ENCODE assay signal across 15 cellular contexts in genomic region chr2:45568935-45569334, GRCh38. TPM values are rescaled to one million over a fixed set of nuclear protein-coding genes. Genes with fewer than 3 reads are reported as not detected.
A peak's percentile ranks its signal among the peaks of the same experiment; 100 is the strongest.
DNase-seq lines count a peak whose midpoint lies in the region; ATAC-seq, FAIRE-seq and TF ChIP-seq lines count a peak whose summit lies in the region.
"Had no signal": no experiment of that assay in that cellular context is flagged by ENCODE, and none has a peak within 500 bp of the region (broad histone marks: within the 10 kb centered on the region; RNA-seq: fewer than 3 reads in every experiment).

No MANE protein-coding gene starts in this region.

- peak overlapping the region; percentile 34 for H3K27ac Mint-ChIP-seq in CD8-positive, alpha-beta T cell

- H3K9me3 ChIP-seq in CD8-positive, alpha-beta T cell (ENCODE audit: low read length), result no peaks in the 10 kb centered on the region
- no peaks in the 10 kb centered on the region for H3K9me3 ChIP-seq in neutrophil
- H3K9me3 ChIP-seq in OCI-LY7 (ENCODE audit: low read length), result peaks cover 12% of the 10 kb centered on the region
- H3K9me3 ChIP-seq: Caco-2, right lobe of liver had no signal

- DNase-seq in CD8-positive, alpha-beta T cell, result no peak
- DNase-seq in LHCN-M2 (ENCODE audit: low read depth) (peak; percentile 40), bronchial epithelial cell (ENCODE audit: low read depth) (peak; percentile 79), OCI-LY7 (ENCODE audit: low spot score) (no peak), NOMO-1 treated with dmso at 0.1 percent for 144 hours (lab: John Stamatoyannopoulos, UW; ENCODE audit: unreplicated experiment) (no peak)
- DNase-seq: Caco-2, foreskin fibroblast, kidney, NCI-H1105, NCI-H226, PC-9, right lobe of liver, T-helper 9 cell had no signal

- H2AFZ ChIP-seq in OCI-LY7 (ENCODE audit: low read length), result no peak overlapping the region
- H2AFZ ChIP-seq: PC-9 had no signal

- peaks cover 21% of the 10 kb centered on the region for H3K4me1 Mint-ChIP-seq in CD8-positive, alpha-beta T cell (ENCODE audit: low read depth)

- no peaks in the 10 kb centered on the region for H3K9me2 ChIP-seq in OCI-LY7 (ENCODE audit: insufficient read depth, low read length)

- no peak for FAIRE-seq in bronchial epithelial cell (lab: Jason Lieb, UNC)
- FAIRE-seq: kidney had no signal

- TF ChIP-seq CTCF in CD8-positive, alpha-beta T cell (IDR thresholded peaks at IDR 0.05), result no peak
- TF ChIP-seq CTCF in bronchial epithelial cell (IDR thresholded peaks at IDR 0.05; ENCODE audit: insufficient read depth, low read length, severe bottlenecking), result no peak
- TF ChIP-seq CTCF in neutrophil (IDR thresholded peaks at IDR 0.05), result no peak
- no peak for TF ChIP-seq CTCF in OCI-LY7 (conservative IDR thresholded peaks at IDR 0.05; ENCODE audit: low read length)

- H3K4me3 ChIP-seq in CD8-positive, alpha-beta T cell (ENCODE audit: low read depth, low read length), result no peak overlapping the region
- H3K4me3 ChIP-seq in bronchial epithelial cell (ENCODE audit: low read depth, low read length), result no peak overlapping the region
- peak overlapping the region; percentile 56 to 63 for H3K4me3 ChIP-seq in neutrophil (ENCODE audit: low read depth in 1 of 2, low read length in 1 of 2)
- no peak overlapping the region for H3K4me3 ChIP-seq in OCI-LY7 (ENCODE audit: low read depth, low read length, poor library complexity, severe bottlenecking)
- H3K4me3 ChIP-seq: PC-9, right lobe of liver had no signal

- peak overlapping the region; percentile 51 for H3K27ac ChIP-seq in CD8-positive, alpha-beta T cell (ENCODE audit: low read depth, low read length)
- H3K27ac ChIP-seq in neutrophil (peak overlapping the region; percentile 92), OCI-LY7 (ENCODE audit: low read depth, low read length, poor library complexity, severe bottlenecking) (no peak overlapping the region)
- H3K27ac ChIP-seq: PC-9 had no signal

- no peaks in the 10 kb centered on the region for H3K79me2 ChIP-seq in OCI-LY7 (ENCODE audit: insufficient read depth, low read depth, low read length)

- no peaks in the 10 kb centered on the region for H3K9me3 Mint-ChIP-seq in CD8-positive, alpha-beta T cell

- H3K4me2 ChIP-seq in OCI-LY7 (ENCODE audit: low read length), result no peak overlapping the region
- H3K4me2 ChIP-seq: PC-9 had no signal

- peaks cover 35% of the 10 kb centered on the region for H3K36me3 Mint-ChIP-seq in CD8-positive, alpha-beta T cell

- H3K4me3 Mint-ChIP-seq in CD8-positive, alpha-beta T cell, result no peak overlapping the region

- no peaks in the 10 kb centered on the region for H3K27me3 Mint-ChIP-seq in CD8-positive, alpha-beta T cell (ENCODE audit: low read depth)

- CTCF ChIA-PET in CD8-positive, alpha-beta T cell (lab: Charles Lee), result no interaction called here
- CTCF ChIA-PET in OCI-LY7 (lab: Charles Lee; ENCODE audit: unreplicated experiment), result no interaction called here

- no peaks in the 10 kb centered on the region for H3K36me3 ChIP-seq in CD8-positive, alpha-beta T cell (ENCODE audit: insufficient read depth, low read length)
- H3K36me3 ChIP-seq in bronchial epithelial cell (ENCODE audit: control insufficient read depth, insufficient read depth, low read length) (no peaks in the 10 kb centered on the region), neutrophil (no peaks in the 10 kb centered on the region), OCI-LY7 (ENCODE audit: insufficient read depth, low read length) (peaks cover 45% of the 10 kb centered on the region)

- ATAC-seq in CD8-positive, alpha-beta T cell, result no peak
- no peak for ATAC-seq in GM21515 (IDR thresholded peaks at IDR 0.05; ENCODE audit: unreplicated experiment)

- POLR2A ChIA-PET in CD8-positive, alpha-beta T cell (lab: Charles Lee), result no interaction called here
- POLR2A ChIA-PET in OCI-LY7 (lab: Charles Lee), result interaction anchor here (1.0 kb wide), 1 partner anchor 265 kb away, joined by 4 read pairs; no protein-coding TSS in a partner anchor

- peaks cover 15% of the 10 kb centered on the region for H3K4me1 ChIP-seq in CD8-positive, alpha-beta T cell (ENCODE audit: insufficient read depth, low read length)
- peaks cover 35 to 53% of the 10 kb centered on the region in 2 experiments for H3K4me1 ChIP-seq in neutrophil (ENCODE audit: control insufficient read depth in 1 of 2, insufficient read depth in 1 of 2, low read depth in 1 of 2, low read length in 1 of 2)
- H3K4me1 ChIP-seq in OCI-LY7 (ENCODE audit: insufficient read depth, low read length, poor library complexity, severe bottlenecking), result peaks cover 16% of the 10 kb centered on the region
- H3K4me1 ChIP-seq: Caco-2, right lobe of liver had no signal

- BruUV-seq in OCI-LY7 (replicated peaks; lab: Mats Ljungman, UMichigan), result no TSS peak

- H3K27me3 ChIP-seq in CD8-positive, alpha-beta T cell (ENCODE audit: insufficient read depth, low read length), result no peaks in the 10 kb centered on the region
- H3K27me3 ChIP-seq in bronchial epithelial cell (ENCODE audit: control insufficient read depth, insufficient read depth, low read length), result no peaks in the 10 kb centered on the region
- no peaks in the 10 kb centered on the region for H3K27me3 ChIP-seq in neutrophil
- H3K27me3 ChIP-seq: right lobe of liver had no signal

- no peaks in the 10 kb centered on the region for H4K20me1 ChIP-seq in OCI-LY7 (ENCODE audit: insufficient read depth, low read length)

- intact Hi-C loops in CD8-positive, alpha-beta T cell (cut with DNase I, micrococcal nuclease), result loop anchor here (1.0 to 10.0 kb wide), 5 partner anchors 82 to 1836 kb away; partner anchors contain the start of genes PRKCE (in 2 of the 2), EPAS1 (in 1 of the 2), LRPPRC (in 1 of the 2) and MSH2 (in 1 of the 2)
- intact Hi-C loops in OCI-LY7 (cut with micrococcal nuclease; ENCODE audit: unreplicated experiment), result no loop called here

RNA-seq across cellular contexts. Expression of gene SRBD1, which starts 42.1 kb away (rescaled TPM):
- 10 to 100 TPM; 11.1 to 11.6 TPM for total RNA-seq in CD8-positive, alpha-beta T cell
- total RNA-seq in LHCN-M2 (2014; rRNA removed), result 19.0 and 22.7 TPM in 2 replicates
- 6.8 TPM for polyA plus RNA-seq in LHCN-M2 (2012)
- 12.9 and 13.4 TPM in 2 replicates for total RNA-seq in bronchial epithelial cell
- total RNA-seq in OCI-LY7 (2014; rRNA removed; shearing (Covaris generic)), result 13.9 and 15.5 TPM in 2 replicates
- total RNA-seq in OCI-LY7 (2022), result 16.0 and 17.6 TPM in 2 replicates

Comparison
In these comparisons a context has a peak if more than half of its experiments do, and no peak if none do; other contexts are left out.
1. DNase-seq: peak in LHCN-M2 (single experiment) and bronchial epithelial cell (single experiment); none in CD8-positive, alpha-beta T cell (0 of 7), OCI-LY7 (single experiment) and NOMO-1 treated with dmso at 0.1 percent for 144 hours (single experiment).
2. H3K4me3 ChIP-seq: peak in neutrophil (2 of 2); none in CD8-positive, alpha-beta T cell (single experiment), bronchial epithelial cell (single experiment) and OCI-LY7 (single experiment).